In genomic region chr1:229272164-229273158, GRCh38 we compare ENCODE assay signal across 8 cellular contexts. TPM values are rescaled to one million over a fixed set of nuclear protein-coding genes. Genes with fewer than 3 reads are reported as not detected.
DNase-seq lines count a peak whose midpoint lies in the region; ATAC-seq and TF ChIP-seq lines count a peak whose summit lies in the region.

No MANE protein-coding gene starts in this region.

- H3K4me1 Mint-ChIP-seq in activated CD4-positive, alpha-beta memory T cell treated with anti-CD3 and anti-CD28 coated beads, Interleukin-2, amount 10 ng/mL, durations not matched to agents 7 days and 5 days: peaks cover 32% of the 10 kb centered on the region

- intact Hi-C loops in heart right ventricle (cut with DNase I) (loop anchor here in 2 of 10 donors (5.0 to 10.0 kb wide), 3 partner anchors 70 to 235 kb away; partner anchors contain the start of genes CCSAP (in 2 of the 2) and NUP133 (in 1 of the 2)), Right ventricle myocardium superior (cut with DNase I) (no loop called here)

- CTCF ChIA-PET in activated CD4-positive, alpha-beta memory T cell treated with anti-CD3 and anti-CD28 coated beads, Interleukin-2, amount 10 ng/mL, durations not matched to agents 7 days and 5 days (lab: Charles Lee): interaction anchor here (1.0 to 3.2 kb wide), 4 partner anchors 14 to 68 kb away, joined by 3 to 14 read pairs (median 6); no protein-coding TSS in a partner anchor

- H3K27ac Mint-ChIP-seq in activated CD4-positive, alpha-beta memory T cell treated with anti-CD3 and anti-CD28 coated beads, Interleukin-2, amount 10 ng/mL, durations not matched to agents 7 days and 5 days: peak overlapping the region; percentile 68

- no peaks in the 10 kb centered on the region for H3K27me3 Mint-ChIP-seq in activated CD4-positive, alpha-beta memory T cell treated with anti-CD3 and anti-CD28 coated beads, Interleukin-2, amount 10 ng/mL, durations not matched to agents 7 days and 5 days

- H3K27me3 ChIP-seq in heart right ventricle (no peaks in the 10 kb centered on the region), iPS-20b (ENCODE audit: insufficient read depth, low read length) (peaks cover 11% of the 10 kb centered on the region; the same call in 1 of the 2 replicates)

- H3K4me3 Mint-ChIP-seq in activated CD4-positive, alpha-beta memory T cell treated with anti-CD3 and anti-CD28 coated beads, Interleukin-2, amount 10 ng/mL, durations not matched to agents 7 days and 5 days: peak overlapping the region; percentile 89

- no peak for ATAC-seq in heart right ventricle
- ATAC-seq in Right ventricle myocardium superior (ENCODE audit: poor library complexity): no peak

- no peaks in the 10 kb centered on the region for H3K9me3 Mint-ChIP-seq in activated CD4-positive, alpha-beta memory T cell treated with anti-CD3 and anti-CD28 coated beads, Interleukin-2, amount 10 ng/mL, durations not matched to agents 7 days and 5 days

- TF ChIP-seq CTCF in heart right ventricle (IDR thresholded peaks at IDR 0.05): no peak

- DNase-seq in heart right ventricle (no peak), Right ventricle myocardium superior (no peak), mesenteric fat pad (ENCODE audit: low spot score) (no peak), amniotic stem cell (lab: John Stamatoyannopoulos, UW) (no peak), OCI-M2 (lab: John Stamatoyannopoulos, UW; ENCODE audit: unreplicated experiment) (no peak)
- DNase-seq in activated CD4-positive, alpha-beta memory T cell treated with anti-CD3 and anti-CD28 coated beads, Interleukin-2, amount 10 ng/mL, durations not matched to agents 7 days and 5 days: no peak

- WGBS in heart right ventricle, 2 donors: 52 to 55% methylated on average over 11 of the region's 11 CpGs

- H3K27ac ChIP-seq in heart right ventricle (peak overlapping the region in 8 of 10 donors; percentile 80 to 91 (median 88)), iPS-20b (ENCODE audit: low read length) (no peak overlapping the region), temporal lobe (ENCODE audit: low read depth, low read length) (peak overlapping the region; percentile 45)

- H3K9me3 ChIP-seq in heart right ventricle (peaks cover 0 to 3% (median 0%) of the 10 kb centered on the region in 11 donors), iPS-20b (ENCODE audit: insufficient read depth, low read depth, low read length) (no peaks in the 10 kb centered on the region)

- peak overlapping the region; percentile 85; the same call in 1 of the 2 replicates for H3K9ac ChIP-seq in iPS-20b (ENCODE audit: low read depth, low read length)

- H3K36me3 Mint-ChIP-seq in activated CD4-positive, alpha-beta memory T cell treated with anti-CD3 and anti-CD28 coated beads, Interleukin-2, amount 10 ng/mL, durations not matched to agents 7 days and 5 days (ENCODE audit: low read depth): peaks cover 20% of the 10 kb centered on the region

- H3K4me3 ChIP-seq in heart right ventricle: peak overlapping the region; percentile 57 to 74 (median 68)
- H3K4me3 ChIP-seq in iPS-20b (ENCODE audit: low read length): peak overlapping the region; percentile 97

- POLR2A ChIA-PET in activated CD4-positive, alpha-beta memory T cell treated with anti-CD3 and anti-CD28 coated beads, Interleukin-2, amount 10 ng/mL, durations not matched to agents 7 days and 5 days (lab: Charles Lee): interaction anchor here (1.0 to 1.3 kb wide), 9 partner anchors 16 to 236 kb away, joined by 3 to 12 read pairs (median 4); partner anchors contain the start of genes CCSAP and NUP133

- peaks cover 8 to 60% (median 37%) of the 10 kb centered on the region in 9 donors for H3K4me1 ChIP-seq in heart right ventricle
- peaks cover 16% of the 10 kb centered on the region for H3K4me1 ChIP-seq in iPS-20b (ENCODE audit: insufficient read depth, low read length)

- H3K36me3 ChIP-seq in heart right ventricle (no peaks in the 10 kb centered on the region), iPS-20b (ENCODE audit: insufficient read depth, low read depth, low read length) (no peaks in the 10 kb centered on the region)

RNA-seq across cellular contexts. Expression of gene RAB4A, which starts 1.6 kb away (rescaled TPM):
- total RNA-seq in heart right ventricle (100 to 1,000 TPM in 9 of 10 donors, 10 to 100 TPM in 1; 94.8 to 131 (median 116) TPM), Right ventricle myocardium superior (103 TPM), temporal lobe (26.1 TPM), mesenteric fat pad (50.2 TPM)
- polyA plus RNA-seq in heart right ventricle: 10 to 100 TPM; 15.7 to 57.1 TPM
- 10 to 100 TPM; 30.9 to 38.0 TPM for total RNA-seq in activated CD4-positive, alpha-beta memory T cell treated with anti-CD3 and anti-CD28 coated beads, Interleukin-2, amount 10 ng/mL, durations not matched to agents 7 days and 5 days
